In genomic region chrX:153874366-153875125, GRCh38 we compare ENCODE assay signal across 1 cellular context.
TF ChIP-seq lines count a peak whose summit lies in the region.

No MANE protein-coding gene starts in this region.

TF ChIP-seq in GM23338, 12 proteins besides CTCF, POLR2A, EP300 and RAD21 (continued from another document):
- TF ChIP-seq, protein P1, sequence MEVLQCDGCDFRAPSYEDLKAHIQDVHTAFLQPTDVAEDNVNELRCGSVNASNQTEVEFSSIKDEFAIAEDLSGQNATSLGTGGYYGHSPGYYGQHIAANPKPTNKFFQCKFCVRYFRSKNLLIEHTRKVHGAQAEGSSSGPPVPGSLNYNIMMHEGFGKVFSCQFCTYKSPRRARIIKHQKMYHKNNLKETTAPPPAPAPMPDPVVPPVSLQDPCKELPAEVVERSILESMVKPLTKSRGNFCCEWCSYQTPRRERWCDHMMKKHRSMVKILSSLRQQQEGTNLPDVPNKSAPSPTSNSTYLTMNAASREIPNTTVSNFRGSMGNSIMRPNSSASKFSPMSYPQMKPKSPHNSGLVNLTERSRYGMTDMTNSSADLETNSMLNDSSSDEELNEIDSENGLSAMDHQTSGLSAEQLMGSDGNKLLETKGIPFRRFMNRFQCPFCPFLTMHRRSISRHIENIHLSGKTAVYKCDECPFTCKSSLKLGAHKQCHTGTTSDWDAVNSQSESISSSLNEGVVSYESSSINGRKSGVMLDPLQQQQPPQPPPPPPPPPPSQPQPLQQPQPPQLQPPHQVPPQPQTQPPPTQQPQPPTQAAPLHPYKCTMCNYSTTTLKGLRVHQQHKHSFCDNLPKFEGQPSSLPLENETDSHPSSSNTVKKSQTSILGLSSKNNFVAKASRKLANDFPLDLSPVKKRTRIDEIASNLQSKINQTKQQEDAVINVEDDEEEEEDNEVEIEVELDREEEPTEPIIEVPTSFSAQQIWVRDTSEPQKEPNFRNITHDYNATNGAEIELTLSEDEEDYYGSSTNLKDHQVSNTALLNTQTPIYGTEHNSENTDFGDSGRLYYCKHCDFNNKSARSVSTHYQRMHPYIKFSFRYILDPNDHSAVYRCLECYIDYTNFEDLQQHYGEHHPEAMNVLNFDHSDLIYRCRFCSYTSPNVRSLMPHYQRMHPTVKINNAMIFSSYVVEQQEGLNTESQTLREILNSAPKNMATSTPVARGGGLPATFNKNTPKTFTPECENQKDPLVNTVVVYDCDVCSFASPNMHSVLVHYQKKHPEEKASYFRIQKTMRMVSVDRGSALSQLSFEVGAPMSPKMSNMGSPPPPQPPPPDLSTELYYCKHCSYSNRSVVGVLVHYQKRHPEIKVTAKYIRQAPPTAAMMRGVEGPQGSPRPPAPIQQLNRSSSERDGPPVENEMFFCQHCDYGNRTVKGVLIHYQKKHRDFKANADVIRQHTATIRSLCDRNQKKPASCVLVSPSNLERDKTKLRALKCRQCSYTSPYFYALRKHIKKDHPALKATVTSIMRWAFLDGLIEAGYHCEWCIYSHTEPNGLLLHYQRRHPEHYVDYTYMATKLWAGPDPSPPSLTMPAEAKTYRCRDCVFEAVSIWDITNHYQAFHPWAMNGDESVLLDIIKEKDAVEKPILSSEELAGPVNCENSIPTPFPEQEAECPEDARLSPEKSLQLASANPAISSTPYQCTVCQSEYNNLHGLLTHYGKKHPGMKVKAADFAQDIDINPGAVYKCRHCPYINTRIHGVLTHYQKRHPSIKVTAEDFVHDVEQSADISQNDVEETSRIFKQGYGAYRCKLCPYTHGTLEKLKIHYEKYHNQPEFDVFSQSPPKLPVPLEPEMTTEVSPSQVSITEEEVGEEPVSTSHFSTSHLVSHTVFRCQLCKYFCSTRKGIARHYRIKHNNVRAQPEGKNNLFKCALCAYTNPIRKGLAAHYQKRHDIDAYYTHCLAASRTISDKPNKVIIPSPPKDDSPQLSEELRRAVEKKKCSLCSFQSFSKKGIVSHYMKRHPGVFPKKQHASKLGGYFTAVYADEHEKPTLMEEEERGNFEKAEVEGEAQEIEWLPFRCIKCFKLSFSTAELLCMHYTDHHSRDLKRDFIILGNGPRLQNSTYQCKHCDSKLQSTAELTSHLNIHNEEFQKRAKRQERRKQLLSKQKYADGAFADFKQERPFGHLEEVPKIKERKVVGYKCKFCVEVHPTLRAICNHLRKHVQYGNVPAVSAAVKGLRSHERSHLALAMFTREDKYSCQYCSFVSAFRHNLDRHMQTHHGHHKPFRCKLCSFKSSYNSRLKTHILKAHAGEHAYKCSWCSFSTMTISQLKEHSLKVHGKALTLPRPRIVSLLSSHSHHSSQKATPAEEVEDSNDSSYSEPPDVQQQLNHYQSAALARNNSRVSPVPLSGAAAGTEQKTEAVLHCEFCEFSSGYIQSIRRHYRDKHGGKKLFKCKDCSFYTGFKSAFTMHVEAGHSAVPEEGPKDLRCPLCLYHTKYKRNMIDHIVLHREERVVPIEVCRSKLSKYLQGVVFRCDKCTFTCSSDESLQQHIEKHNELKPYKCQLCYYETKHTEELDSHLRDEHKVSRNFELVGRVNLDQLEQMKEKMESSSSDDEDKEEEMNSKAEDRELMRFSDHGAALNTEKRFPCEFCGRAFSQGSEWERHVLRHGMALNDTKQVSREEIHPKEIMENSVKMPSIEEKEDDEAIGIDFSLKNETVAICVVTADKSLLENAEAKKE (CRISPR knock-in tag; IDR thresholded peaks at IDR 0.05): no peak
- no peak for TF ChIP-seq ETS1 (IDR thresholded peaks at IDR 0.05)
- no peak for TF ChIP-seq EZH2phosphoT487 (IDR thresholded peaks at IDR 0.05; ENCODE audit: unreplicated experiment)
- TF ChIP-seq CREB1 (CRISPR knock-in tag; IDR thresholded peaks at IDR 0.05; ENCODE audit: low read depth): no peak
- no peak for TF ChIP-seq REST (IDR thresholded peaks at IDR 0.05; ENCODE audit: unreplicated experiment)
